ENCODE assay signal across 11 cellular contexts in genomic region chr16:16150117-16150877, GRCh38.
DNase-seq lines count a peak whose midpoint lies in the region; ATAC-seq and TF ChIP-seq lines count a peak whose summit lies in the region.
"Had no signal": no experiment of that assay in that cellular context is flagged by ENCODE, and none has a peak within 500 bp of the region (broad histone marks: within the 10 kb centered on the region; RNA-seq: fewer than 3 reads in every experiment).

No MANE protein-coding gene starts in this region.

- H3K9me3 ChIP-seq in psoas muscle, result no peaks in the 10 kb centered on the region

- no peak for TF ChIP-seq CTCF in psoas muscle (IDR thresholded peaks at IDR 0.05)

- no peak overlapping the region for H3K4me3 ChIP-seq in psoas muscle

- intact Hi-C loops in left cardiac atrium (cut with DNase I), result no loop called here
- intact Hi-C loops in psoas muscle (cut with DNase I), result loop anchor here in 1 of 2 donors (5.0 kb wide), 1 partner anchor 37 kb away; no protein-coding TSS in a partner anchor

- WGBS in psoas muscle, 3 donors, result 10 to 19% (median 19%) methylated on average over 26 to 28 of the region's 28 CpGs

- peak overlapping the region; percentile 27 for H3K27ac ChIP-seq in psoas muscle
- H3K27ac ChIP-seq: parathyroid adenoma had no signal

- H3K36me3 ChIP-seq in psoas muscle (ENCODE audit: insufficient read depth in 1 of 2, low read depth in 1 of 2), result peaks cover 0 to 5% of the 10 kb centered on the region in 2 donors

- H3K4me1 ChIP-seq in psoas muscle, result peaks cover 14% of the 10 kb centered on the region
- H3K4me1 ChIP-seq: parathyroid adenoma had no signal

- DNase-seq in EH (ENCODE audit: low read depth), result peak; percentile 39
- DNase-seq in anterior cingulate cortex (lab: John Stamatoyannopoulos, UW), result peak; percentile 11 to 96 (median 78)
- DNase-seq in left cardiac atrium, result peak; percentile 49
- peak; percentile 54 to 70 for DNase-seq in psoas muscle
- DNase-seq in NCI-H524 treated with DMSO at 0.1 percent for 48 hours (lab: John Stamatoyannopoulos, UW), result no peak
- DNase-seq in effector CD4-positive, alpha-beta T cell, result no peak
- DNase-seq in retina, result no peak
- no peak for DNase-seq in cerebellar cortex (ENCODE audit: low spot score)
- DNase-seq: activated CD8-positive, alpha-beta T cell treated with anti-CD3 and anti-CD28 coated beads, Interleukin-2, amount 10 ng/mL, durations not matched to agents 7 days and 5 days; effector memory CD4-positive, alpha-beta T cell had no signal

- ATAC-seq in left cardiac atrium (peak; percentile 84 to 90), psoas muscle (peak; percentile 66 to 79 (median 70))
- ATAC-seq: activated CD8-positive, alpha-beta T cell treated with anti-CD3 and anti-CD28 coated beads, Interleukin-2, amount 10 ng/mL, durations not matched to agents 7 days and 5 days had no signal

- H3K27me3 ChIP-seq in psoas muscle (ENCODE audit: insufficient read depth in 3 of 3, low read length in 2 of 3), result no peaks in the 10 kb centered on the region

Comparison
In these comparisons a context has a peak if more than half of its experiments do, and no peak if none do; other contexts are left out.
1. DNase-seq: peak in EH (single experiment), anterior cingulate cortex (58 of 58), left cardiac atrium (single experiment) and psoas muscle (2 of 2); none in NCI-H524 treated with DMSO at 0.1 percent for 48 hours (single experiment), effector CD4-positive, alpha-beta T cell (single experiment), retina (single experiment) and cerebellar cortex (single experiment).